Comparison of ENCODE assay signal across 14 cellular contexts in genomic region chr1:67250051-67250653, GRCh38. TPM values are rescaled to one million over a fixed set of nuclear protein-coding genes. Genes with fewer than 3 reads are reported as not detected.
"Had no signal": no experiment of that assay in that cellular context is flagged by ENCODE, and none has a peak within 500 bp of the region (broad histone marks: within the 10 kb centered on the region; RNA-seq: fewer than 3 reads in every experiment).

No MANE protein-coding gene starts in this region.

- DNase-seq: activated CD4-positive, alpha-beta T cell treated with anti-CD3 and anti-CD28 coated beads for 1 hour; activated CD4-positive, alpha-beta T cell treated with anti-CD3 and anti-CD28 coated beads, Interleukin-2, amount 50 U/mL, for 4 hours; activated naive CD4-positive, alpha-beta T cell treated with anti-CD3 and anti-CD28 coated beads for 36 hours; activated naive CD8-positive, alpha-beta T cell treated with anti-CD3 and anti-CD28 coated beads, Interleukin-2, amount 50 U/mL, for 24 hours; foreskin melanocyte; kidney glomerular epithelial cell; right cardiac atrium; small intestine; stimulated activated CD4-positive, alpha-beta T cell treated with anti-CD3 and anti-CD28 coated beads, Interleukin-4, amount 100 ng/mL, for 24 hours; stimulated activated naive CD4-positive, alpha-beta T cell; tibial artery had no signal

- H3K4me3 ChIP-seq: cardiac muscle cell, prostate gland, tibial artery had no signal

- H3K27ac ChIP-seq: cardiac muscle cell, prostate gland, tibial artery, VCaP had no signal

RNA-seq across cellular contexts. Expression of gene IL12RB2, which starts 57.5 kb away (rescaled TPM):
- total RNA-seq: cardiac muscle cell had no signal
